Comparison of ENCODE assay signal across 24 cellular contexts in the genomic region with DNA sequence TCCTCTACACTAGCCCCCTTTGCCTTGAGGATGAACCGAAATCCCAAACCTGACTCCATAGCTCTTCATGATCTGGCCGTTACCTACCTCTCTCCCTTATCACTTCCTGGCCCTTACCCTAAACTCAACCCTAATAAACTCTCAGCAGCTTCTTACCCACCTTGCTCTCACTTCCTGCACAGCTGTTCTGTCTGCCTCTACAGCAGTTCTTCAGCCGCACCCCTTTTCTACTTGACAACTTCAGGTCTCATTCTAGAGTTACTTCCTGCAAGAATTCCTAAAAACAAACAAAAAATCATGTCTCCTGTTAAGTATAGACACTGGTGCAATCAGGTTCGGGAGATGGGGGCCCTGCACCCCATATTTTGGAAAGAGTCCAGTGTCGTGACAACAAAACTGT.
"Had no signal": no experiment of that assay in that cellular context is flagged by ENCODE, and none has a peak within 500 bp of the region (broad histone marks: within the 10 kb centered on the region; RNA-seq: fewer than 3 reads in every experiment).

No MANE protein-coding gene starts in this region.

- H3K27me3 Mint-ChIP-seq: dendritic cell treated with granulocyte-macrophage colony-stimulating factor and Interleukin-4, amounts not matched to agents 40 ng/mL and 50 ng/mL, for 4 days had no signal

- H3K36me3 ChIP-seq: spleen, stomach, thoracic aorta, transverse colon had no signal

- H3K4me1 ChIP-seq: parathyroid adenoma, spleen, stomach, transverse colon had no signal

- DNase-seq: effector memory CD8-positive, alpha-beta T cell; foreskin keratinocyte; head of caudate nucleus; kidney; left colon; left ventricle myocardium superior; mesenchymal stem cell; midbrain; naive B cell; spleen; stimulated activated CD4-positive, alpha-beta T cell treated with anti-CD3 and anti-CD28 coated beads, Interleukin-15, amount 100 ng/mL, for 24 hours; stimulated activated CD4-positive, alpha-beta T cell treated with anti-CD3 and anti-CD28 coated beads, Interleukin-1b, Interleukin-23, amount 100 ng/mL, for 48 hours; stimulated activated CD4-positive, alpha-beta T cell treated with anti-CD3 and anti-CD28 coated beads, Interleukin-4, amount 100 ng/mL, for 24 hours; stomach; substantia nigra; transverse colon had no signal

- H3K4me3 ChIP-seq: hepatocyte, lung, spleen, stomach, thoracic aorta, transverse colon had no signal

- H3K4me1 Mint-ChIP-seq: naive B cell; nephron; stimulated activated memory B cell treated with anti-CD40 and anti-IgM and Interleukin-4, amounts not matched to agents 10 μg/mL and 1 μg/mL and 100 μg/mL, for 72 hours had no signal

- H3K79me2 ChIP-seq: hepatocyte, parathyroid adenoma had no signal

- H3K27ac ChIP-seq: foreskin keratinocyte, hepatocyte, parathyroid adenoma, spleen, stomach, thoracic aorta, transverse colon had no signal

- ATAC-seq: effector memory CD8-positive, alpha-beta T cell; foreskin keratinocyte; left colon; left ventricle myocardium superior; sciatic nerve; stimulated activated memory B cell treated with anti-CD40 and anti-IgM and Interleukin-4, amounts not matched to agents 10 μg/mL and 1 μg/mL and 100 μg/mL, for 72 hours had no signal

- H3K4me3 Mint-ChIP-seq: dendritic cell treated with granulocyte-macrophage colony-stimulating factor and Interleukin-4, amounts not matched to agents 40 ng/mL and 50 ng/mL, for 4 days; effector memory CD8-positive, alpha-beta T cell; nephron; stimulated activated memory B cell treated with anti-CD40 and anti-IgM and Interleukin-4, amounts not matched to agents 10 μg/mL and 1 μg/mL and 100 μg/mL, for 72 hours had no signal

- H3K36me3 Mint-ChIP-seq: naive B cell; stimulated activated memory B cell treated with anti-CD40 and anti-IgM and Interleukin-4, amounts not matched to agents 10 μg/mL and 1 μg/mL and 100 μg/mL, for 72 hours had no signal

- H3K27me3 ChIP-seq: foreskin keratinocyte, hepatocyte, stomach, transverse colon had no signal

- H3K27ac Mint-ChIP-seq: dendritic cell treated with granulocyte-macrophage colony-stimulating factor and Interleukin-4, amounts not matched to agents 40 ng/mL and 50 ng/mL, for 4 days; effector memory CD8-positive, alpha-beta T cell; naive B cell; nephron; stimulated activated memory B cell treated with anti-CD40 and anti-IgM and Interleukin-4, amounts not matched to agents 10 μg/mL and 1 μg/mL and 100 μg/mL, for 72 hours had no signal

- H3K4me2 ChIP-seq: hepatocyte had no signal

- H3K9me3 Mint-ChIP-seq: effector memory CD8-positive, alpha-beta T cell had no signal

- H3K9ac ChIP-seq: parathyroid adenoma had no signal

- H2AFZ ChIP-seq: hepatocyte, parathyroid adenoma had no signal

- H3K9me3 ChIP-seq: spleen, stomach, thoracic aorta, transverse colon had no signal
